ENCODE assay signal across 8 cellular contexts in the genomic region with DNA sequence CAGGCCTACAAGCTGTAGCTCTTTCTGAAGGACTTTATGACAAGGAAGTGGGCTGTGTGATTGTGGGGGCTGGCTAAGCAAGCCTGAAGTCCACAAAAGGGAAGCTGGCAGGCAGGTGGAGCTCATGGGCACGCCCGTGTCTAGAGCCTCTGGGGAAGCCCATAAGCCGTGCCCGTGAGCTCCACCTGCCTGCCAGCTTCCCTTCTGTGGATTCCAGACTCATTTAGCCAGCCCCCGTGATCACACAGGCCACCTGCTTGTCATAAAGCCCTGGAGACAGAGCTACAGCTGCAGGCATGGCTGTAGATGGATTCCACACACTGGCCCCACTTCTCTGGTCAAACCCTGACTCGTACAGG. TPM values are rescaled to one million over a fixed set of nuclear protein-coding genes. Genes with fewer than 3 reads are reported as not detected.
A peak's percentile ranks its signal among the peaks of the same experiment; 100 is the strongest.
DNase-seq lines count a peak whose midpoint lies in the region; ATAC-seq and TF ChIP-seq lines count a peak whose summit lies in the region.

No MANE protein-coding gene starts in this region.

- H3K9ac ChIP-seq in parathyroid adenoma: no peak overlapping the region

- no peaks in the 10 kb centered on the region for H3K9me3 Mint-ChIP-seq in progenitor cell of endocrine pancreas (ENCODE audit: low read depth)

- H3K4me1 ChIP-seq in parathyroid adenoma: no peaks in the 10 kb centered on the region

- H2AFZ ChIP-seq in parathyroid adenoma: no peak overlapping the region

- H3K36me3 Mint-ChIP-seq in progenitor cell of endocrine pancreas (ENCODE audit: insufficient read depth): no peaks in the 10 kb centered on the region

- ATAC-seq in GM18519 (IDR thresholded peaks at IDR 0.05; ENCODE audit: low FRiP score, unreplicated experiment): no peak

- no peaks in the 10 kb centered on the region for H3K36me3 ChIP-seq in parathyroid adenoma (ENCODE audit: control insufficient read depth, insufficient read depth, low read length)

- no peak overlapping the region for H3K4me2 ChIP-seq in parathyroid adenoma (ENCODE audit: low read length)

- no peak overlapping the region for H3K27ac Mint-ChIP-seq in progenitor cell of endocrine pancreas

- H3K27me3 Mint-ChIP-seq in progenitor cell of endocrine pancreas: peaks cover 6% of the 10 kb centered on the region

- H3K4me3 ChIP-seq in NB4 (ENCODE audit: low read depth, low read length): no peak overlapping the region
- no peak overlapping the region for H3K4me3 ChIP-seq in parathyroid adenoma (ENCODE audit: low read depth, low read length)

- no peak for TF ChIP-seq POLR2A in NB4 (IDR thresholded peaks at IDR 0.05; ENCODE audit: extremely low read depth, insufficient read length)

- peak; percentile 12 for DNase-seq in DMS79 (lab: John Stamatoyannopoulos, UW)
- DNase-seq in NB4 (ENCODE audit: low read depth): peak; percentile 78
- DNase-seq in T-helper 9 cell: peak; percentile 44
- DNase-seq in progenitor cell of endocrine pancreas (ENCODE audit: low spot score, unreplicated experiment): no peak
- DNase-seq in COLO829 (ENCODE audit: low spot score): no peak

- peaks cover 1% of the 10 kb centered on the region for H3K4me1 Mint-ChIP-seq in progenitor cell of endocrine pancreas (ENCODE audit: low read depth)

- no peaks in the 10 kb centered on the region for H3K79me2 ChIP-seq in parathyroid adenoma

- H3K27ac ChIP-seq in cingulate gyrus (ENCODE audit: low read depth, low read length) (peak overlapping the region; percentile 84), parathyroid adenoma (peak overlapping the region; percentile 53)

- H3K4me3 Mint-ChIP-seq in progenitor cell of endocrine pancreas (ENCODE audit: low read depth): no peak overlapping the region

- TF ChIP-seq CTCF in NB4 (IDR thresholded peaks at IDR 0.05; ENCODE audit: low read depth, low read length): peak; percentile 18
- no peak for TF ChIP-seq CTCF in parathyroid adenoma (IDR thresholded peaks at IDR 0.05)
- no peak for TF ChIP-seq CTCF in progenitor cell of endocrine pancreas (IDR thresholded peaks at IDR 0.05; ENCODE audit: unreplicated experiment)

- no peaks in the 10 kb centered on the region for H3K27me3 ChIP-seq in parathyroid adenoma (ENCODE audit: control insufficient read depth, insufficient read depth, low read length)

- H3K9me3 ChIP-seq in parathyroid adenoma (ENCODE audit: control insufficient read depth, low read length): no peaks in the 10 kb centered on the region

RNA-seq across cellular contexts. Expression of a gene that starts 15.2 kb away (rescaled TPM):
- total RNA-seq in progenitor cell of endocrine pancreas: 0.60 TPM in 2 replicates

RNA-seq across cellular contexts. Expression of a gene that starts 22.5 kb away (rescaled TPM):
- 2.4 and 2.7 TPM in 2 replicates for total RNA-seq in progenitor cell of endocrine pancreas

RNA-seq across cellular contexts. Expression of a gene that starts 44.2 kb away (rescaled TPM):
- total RNA-seq in progenitor cell of endocrine pancreas: not detected in 2 replicates

Comparison
In these comparisons a context has a peak if more than half of its experiments do, and no peak if none do; other contexts are left out.
1. DNase-seq: peak in DMS79 (single experiment), NB4 (single experiment) and T-helper 9 cell (single experiment); none in progenitor cell of endocrine pancreas (single experiment) and COLO829 (single experiment).